15 cellular contexts compared by ENCODE assay signal in the genomic region with DNA sequence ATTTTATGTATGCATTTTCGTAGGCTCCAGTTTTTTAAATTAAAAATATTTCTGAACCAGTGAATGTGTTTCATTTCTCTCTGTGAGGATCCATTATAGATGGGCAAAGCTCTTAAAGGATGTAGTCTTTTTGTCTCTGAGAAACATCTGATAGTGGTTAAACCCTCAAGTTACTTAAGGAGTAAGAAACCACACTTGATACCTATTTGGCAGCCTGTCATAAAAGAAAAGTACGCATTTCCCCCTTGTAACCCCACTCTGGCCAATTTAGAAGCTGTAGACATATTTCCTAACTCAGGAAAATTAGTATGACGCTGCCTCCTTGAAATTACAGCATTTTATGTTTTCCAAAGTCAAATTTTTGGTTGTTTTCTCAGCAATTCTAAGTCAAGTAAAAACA. TPM values are rescaled to one million over a fixed set of nuclear protein-coding genes. Genes with fewer than 3 reads are reported as not detected.
DNase-seq lines count a peak whose midpoint lies in the region; ATAC-seq lines count a peak whose summit lies in the region.
"Had no signal": no experiment of that assay in that cellular context is flagged by ENCODE, and none has a peak within 500 bp of the region (broad histone marks: within the 10 kb centered on the region; RNA-seq: fewer than 3 reads in every experiment).

No MANE protein-coding gene starts in this region.

- peaks cover 62% of the 10 kb centered on the region for H3K4me1 Mint-ChIP-seq in activated CD4-positive, alpha-beta T cell treated with anti-CD3 and anti-CD28 coated beads, Interleukin-2, amount 10 ng/mL, durations not matched to agents 7 days and 5 days
- H3K4me1 Mint-ChIP-seq in T-cell: peaks cover 68 to 76% (median 74%) of the 10 kb centered on the region in 3 donors
- H3K4me1 Mint-ChIP-seq in central memory CD8-positive, alpha-beta T cell: peaks cover 68% of the 10 kb centered on the region
- H3K4me1 Mint-ChIP-seq in stimulated activated naive B cell treated with anti-CD40 and anti-IgM and Interleukin-4, amounts not matched to agents 10 μg/mL and 1 μg/mL and 100 μg/mL, for 72 hours: peaks cover 23 to 43% of the 10 kb centered on the region in 2 donors

- CTCF ChIA-PET in activated CD4-positive, alpha-beta T cell treated with anti-CD3 and anti-CD28 coated beads, Interleukin-2, amount 10 ng/mL, durations not matched to agents 7 days and 5 days (lab: Charles Lee): interaction anchor here (0.9 to 4.3 kb wide), 6 partner anchors 13 to 162 kb away, joined by 3 to 29 read pairs (median 6); no protein-coding TSS in a partner anchor
- CTCF ChIA-PET in T-cell (lab: Charles Lee): interaction anchor here (0.5 to 6.2 kb wide), 14 partner anchors 10 to 615 kb away, joined by 3 to 65 read pairs (median 5); no protein-coding TSS in a partner anchor

- DNase-seq in activated CD4-positive, alpha-beta T cell treated with anti-CD3 and anti-CD28 coated beads, Interleukin-2, amount 10 ng/mL, durations not matched to agents 7 days and 5 days: peak; percentile 25
- DNase-seq in activated CD4-positive, alpha-beta T cell treated with anti-CD3 and anti-CD28 coated beads for 48 hours: no peak
- peak in 10 of 34 experiments; percentile 11 to 42 (median 24) for DNase-seq in T-cell
- DNase-seq in central memory CD8-positive, alpha-beta T cell (ENCODE audit: low spot score in 2 of 2): peak in 1 of 2 donors; percentile 25
- no peak for DNase-seq in stimulated activated naive B cell treated with anti-CD40 and anti-IgM and Interleukin-4, amounts not matched to agents 10 μg/mL and 1 μg/mL and 100 μg/mL, for 72 hours
- DNase-seq in midbrain (lab: John Stamatoyannopoulos, UW): no peak
- no peak for DNase-seq in cardiac septum (ENCODE audit: low spot score)
- DNase-seq: amniotic stem cell, NCI-H1436, NCI-H226, tibial artery had no signal

- peak; percentile 35 to 58 (median 48) for ATAC-seq in T-cell (replicated peaks in 1 of 4)
- ATAC-seq in central memory CD8-positive, alpha-beta T cell (replicated peaks; ENCODE audit: extremely low read depth, poor library complexity, severe bottlenecking): peak; percentile 55
- ATAC-seq in stimulated activated naive B cell treated with anti-CD40 and anti-IgM and Interleukin-4, amounts not matched to agents 10 μg/mL and 1 μg/mL and 100 μg/mL, for 72 hours (replicated peaks): no peak
- ATAC-seq in GM19035 (IDR thresholded peaks at IDR 0.05; ENCODE audit: unreplicated experiment): no peak
- ATAC-seq: gastroesophageal sphincter had no signal

- intact Hi-C loops in cardiac septum (cut with DNase I): no loop called here

- H3K36me3 Mint-ChIP-seq in activated CD4-positive, alpha-beta T cell treated with anti-CD3 and anti-CD28 coated beads, Interleukin-2, amount 10 ng/mL, durations not matched to agents 7 days and 5 days (ENCODE audit: low read depth): peaks cover 40% of the 10 kb centered on the region
- H3K36me3 Mint-ChIP-seq in T-cell: peaks cover 36% of the 10 kb centered on the region
- H3K36me3 Mint-ChIP-seq in central memory CD8-positive, alpha-beta T cell (ENCODE audit: insufficient read depth): peaks cover 64% of the 10 kb centered on the region
- peaks cover 20 to 32% of the 10 kb centered on the region in 2 donors for H3K36me3 Mint-ChIP-seq in stimulated activated naive B cell treated with anti-CD40 and anti-IgM and Interleukin-4, amounts not matched to agents 10 μg/mL and 1 μg/mL and 100 μg/mL, for 72 hours

- H3K4me3 Mint-ChIP-seq in activated CD4-positive, alpha-beta T cell treated with anti-CD3 and anti-CD28 coated beads, Interleukin-2, amount 10 ng/mL, durations not matched to agents 7 days and 5 days: peak overlapping the region; percentile 93
- peak overlapping the region; percentile 90 to 93 (median 90) for H3K4me3 Mint-ChIP-seq in T-cell
- peak overlapping the region; percentile 78 for H3K4me3 Mint-ChIP-seq in central memory CD8-positive, alpha-beta T cell
- H3K4me3 Mint-ChIP-seq in stimulated activated naive B cell treated with anti-CD40 and anti-IgM and Interleukin-4, amounts not matched to agents 10 μg/mL and 1 μg/mL and 100 μg/mL, for 72 hours: peak overlapping the region; percentile 52 to 55

- H3K27me3 Mint-ChIP-seq in activated CD4-positive, alpha-beta T cell treated with anti-CD3 and anti-CD28 coated beads, Interleukin-2, amount 10 ng/mL, durations not matched to agents 7 days and 5 days: no peaks in the 10 kb centered on the region
- no peaks in the 10 kb centered on the region for H3K27me3 Mint-ChIP-seq in T-cell
- no peaks in the 10 kb centered on the region for H3K27me3 Mint-ChIP-seq in central memory CD8-positive, alpha-beta T cell
- H3K27me3 Mint-ChIP-seq in stimulated activated naive B cell treated with anti-CD40 and anti-IgM and Interleukin-4, amounts not matched to agents 10 μg/mL and 1 μg/mL and 100 μg/mL, for 72 hours: peaks cover 0 to 3% of the 10 kb centered on the region in 2 donors

- peak overlapping the region; percentile 96 for H3K27ac Mint-ChIP-seq in activated CD4-positive, alpha-beta T cell treated with anti-CD3 and anti-CD28 coated beads, Interleukin-2, amount 10 ng/mL, durations not matched to agents 7 days and 5 days
- peak overlapping the region; percentile 95 to 96 for H3K27ac Mint-ChIP-seq in T-cell
- H3K27ac Mint-ChIP-seq in central memory CD8-positive, alpha-beta T cell (ENCODE audit: low read depth): peak overlapping the region; percentile 96
- H3K27ac Mint-ChIP-seq in stimulated activated naive B cell treated with anti-CD40 and anti-IgM and Interleukin-4, amounts not matched to agents 10 μg/mL and 1 μg/mL and 100 μg/mL, for 72 hours: peak overlapping the region; percentile 70
- H3K27ac Mint-ChIP-seq: nephron had no signal

- no peaks in the 10 kb centered on the region for H3K9me3 Mint-ChIP-seq in activated CD4-positive, alpha-beta T cell treated with anti-CD3 and anti-CD28 coated beads, Interleukin-2, amount 10 ng/mL, durations not matched to agents 7 days and 5 days
- no peaks in the 10 kb centered on the region for H3K9me3 Mint-ChIP-seq in T-cell
- no peaks in the 10 kb centered on the region for H3K9me3 Mint-ChIP-seq in central memory CD8-positive, alpha-beta T cell
- no peaks in the 10 kb centered on the region for H3K9me3 Mint-ChIP-seq in stimulated activated naive B cell treated with anti-CD40 and anti-IgM and Interleukin-4, amounts not matched to agents 10 μg/mL and 1 μg/mL and 100 μg/mL, for 72 hours
- H3K9me3 Mint-ChIP-seq: nephron had no signal

- POLR2A ChIA-PET in activated CD4-positive, alpha-beta T cell treated with anti-CD3 and anti-CD28 coated beads, Interleukin-2, amount 10 ng/mL, durations not matched to agents 7 days and 5 days (lab: Charles Lee): interaction anchor here (0.6 to 0.7 kb wide), 3 partner anchors 10 to 98 kb away, joined by 3 to 4 read pairs (median 3); no protein-coding TSS in a partner anchor
- POLR2A ChIA-PET in T-cell (lab: Charles Lee): interaction anchor here (0.6 to 4.1 kb wide), 23 partner anchors 10 to 529 kb away, joined by 3 to 66 read pairs (median 4); no protein-coding TSS in a partner anchor

RNA-seq across cellular contexts. Expression of a gene that starts 2.0 kb away (rescaled TPM):
- 10 to 100 TPM; 72.6 to 84.4 TPM for total RNA-seq in activated CD4-positive, alpha-beta T cell treated with anti-CD3 and anti-CD28 coated beads, Interleukin-2, amount 10 ng/mL, durations not matched to agents 7 days and 5 days
- total RNA-seq in T-cell (100 to 1,000 TPM in 2 of 5 donors, 10 to 100 TPM in 3; 79.5 to 141 (median 91.7) TPM), cardiac septum (37.8 TPM)
- total RNA-seq: SK-MEL-5 had no signal

Comparison
In these comparisons a context has a peak if more than half of its experiments do, and no peak if none do; other contexts are left out.
1. ATAC-seq: peak in T-cell (4 of 4) and central memory CD8-positive, alpha-beta T cell (single experiment); none in stimulated activated naive B cell treated with anti-CD40 and anti-IgM and Interleukin-4, amounts not matched to agents 10 μg/mL and 1 μg/mL and 100 μg/mL, for 72 hours (0 of 2) and GM19035 (single experiment).
2. Peak in every context shown above with its lines, with median percentiles within 50 percentile points of each other: H3K27ac Mint-ChIP-seq and H3K4me3 Mint-ChIP-seq.